2 cellular contexts compared by ENCODE assay signal in the genomic region with DNA sequence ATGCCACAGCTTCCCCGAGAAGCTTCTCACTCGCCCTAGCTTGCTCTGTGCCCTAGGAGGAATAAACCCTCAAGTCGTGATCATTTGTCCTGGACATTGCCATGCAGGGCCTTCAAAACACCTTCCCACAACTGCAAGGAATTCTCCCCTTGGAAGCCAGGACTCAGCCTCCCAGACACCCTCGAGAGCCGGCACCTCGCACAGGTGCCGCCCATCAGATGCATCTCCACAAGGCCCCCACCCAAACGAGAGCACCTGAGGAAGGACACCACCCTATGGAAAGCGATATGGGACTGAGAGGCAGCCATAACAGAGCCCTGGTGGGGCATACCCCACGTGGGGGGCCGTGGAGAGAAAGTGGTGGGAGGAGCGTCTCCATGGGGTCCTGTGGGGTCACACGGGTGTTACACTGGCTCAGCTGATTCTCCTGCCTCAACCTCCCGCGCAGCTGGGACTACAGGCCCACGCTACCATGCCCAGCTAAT.
TF ChIP-seq lines count a peak whose summit lies in the region.

No MANE protein-coding gene starts in this region.

TF ChIP-seq in SK-N-SH, 30 proteins besides CTCF, POLR2A, EP300 and RAD21 (continued from another document):
- TF ChIP-seq MXI1 (IDR thresholded peaks at IDR 0.05; ENCODE audit: low read depth, low read length): no peak
- TF ChIP-seq, protein P1, sequence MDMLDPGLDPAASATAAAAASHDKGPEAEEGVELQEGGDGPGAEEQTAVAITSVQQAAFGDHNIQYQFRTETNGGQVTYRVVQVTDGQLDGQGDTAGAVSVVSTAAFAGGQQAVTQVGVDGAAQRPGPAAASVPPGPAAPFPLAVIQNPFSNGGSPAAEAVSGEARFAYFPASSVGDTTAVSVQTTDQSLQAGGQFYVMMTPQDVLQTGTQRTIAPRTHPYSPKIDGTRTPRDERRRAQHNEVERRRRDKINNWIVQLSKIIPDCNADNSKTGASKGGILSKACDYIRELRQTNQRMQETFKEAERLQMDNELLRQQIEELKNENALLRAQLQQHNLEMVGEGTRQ (IDR thresholded peaks at IDR 0.05; ENCODE audit: borderline replicate concordance, low read depth, low read length): no peak
- TF ChIP-seq GATA2 (CRISPR knock-in tag; IDR thresholded peaks at IDR 0.05): no peak
- no peak for TF ChIP-seq MEF2A (IDR thresholded peaks at IDR 0.05; ENCODE audit: borderline replicate concordance, low read depth)
- no peak for TF ChIP-seq TCF12 (IDR thresholded peaks at IDR 0.05)
- no peak for TF ChIP-seq RCOR1 (IDR thresholded peaks at IDR 0.05; ENCODE audit: low read length)
- TF ChIP-seq, protein P2, sequence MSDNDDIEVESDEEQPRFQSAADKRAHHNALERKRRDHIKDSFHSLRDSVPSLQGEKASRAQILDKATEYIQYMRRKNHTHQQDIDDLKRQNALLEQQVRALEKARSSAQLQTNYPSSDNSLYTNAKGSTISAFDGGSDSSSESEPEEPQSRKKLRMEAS (IDR thresholded peaks at IDR 0.05; ENCODE audit: low read depth): no peak
- no peak for TF ChIP-seq FOSL2 (IDR thresholded peaks at IDR 0.05; ENCODE audit: borderline replicate concordance, low read depth)
- no peak for TF ChIP-seq EZH2phosphoT487 (IDR thresholded peaks at IDR 0.05; ENCODE audit: borderline replicate concordance, low read depth)
- TF ChIP-seq, protein P3, sequence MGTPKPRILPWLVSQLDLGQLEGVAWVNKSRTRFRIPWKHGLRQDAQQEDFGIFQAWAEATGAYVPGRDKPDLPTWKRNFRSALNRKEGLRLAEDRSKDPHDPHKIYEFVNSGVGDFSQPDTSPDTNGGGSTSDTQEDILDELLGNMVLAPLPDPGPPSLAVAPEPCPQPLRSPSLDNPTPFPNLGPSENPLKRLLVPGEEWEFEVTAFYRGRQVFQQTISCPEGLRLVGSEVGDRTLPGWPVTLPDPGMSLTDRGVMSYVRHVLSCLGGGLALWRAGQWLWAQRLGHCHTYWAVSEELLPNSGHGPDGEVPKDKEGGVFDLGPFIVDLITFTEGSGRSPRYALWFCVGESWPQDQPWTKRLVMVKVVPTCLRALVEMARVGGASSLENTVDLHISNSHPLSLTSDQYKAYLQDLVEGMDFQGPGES (IDR thresholded peaks at IDR 0.05; ENCODE audit: low read depth, low read length): no peak
- TF ChIP-seq NFIC (IDR thresholded peaks at IDR 0.05; ENCODE audit: borderline replicate concordance): no peak
- no peak for TF ChIP-seq YY1 (IDR thresholded peaks at IDR 0.05; ENCODE audit: low read depth)
- TF ChIP-seq ELF1 (IDR thresholded peaks at IDR 0.05): no peak
- TF ChIP-seq FOXJ3 (CRISPR knock-in tag; IDR thresholded peaks at IDR 0.05): no peak
- TF ChIP-seq TEAD4 (IDR thresholded peaks at IDR 0.05; ENCODE audit: borderline replicate concordance, insufficient read depth): no peak

TF ChIP-seq in SK-N-SH treated with all-trans-retinoic acid at 6 μM for 48 hours, 23 proteins besides CTCF, POLR2A, EP300 and RAD21 (continued from another document):
- TF ChIP-seq ZNF565 (CRISPR knock-in tag; conservative IDR thresholded peaks at IDR 0.05; ENCODE audit: low read depth): no peak
- TF ChIP-seq ESRRG (CRISPR knock-in tag; IDR thresholded peaks at IDR 0.05): no peak
- no peak for TF ChIP-seq OSR1 (CRISPR knock-in tag; IDR thresholded peaks at IDR 0.05)
- TF ChIP-seq ZFP3 (CRISPR knock-in tag; IDR thresholded peaks at IDR 0.05): no peak
- TF ChIP-seq CSDC2 (CRISPR knock-in tag; IDR thresholded peaks at IDR 0.05): no peak
- no peak for TF ChIP-seq GLIS3 (CRISPR knock-in tag; IDR thresholded peaks at IDR 0.05)
- TF ChIP-seq TOX (CRISPR knock-in tag; IDR thresholded peaks at IDR 0.05; ENCODE audit: borderline replicate concordance): no peak
